Comparison of ENCODE assay signal across 19 cellular contexts in the genomic region with DNA sequence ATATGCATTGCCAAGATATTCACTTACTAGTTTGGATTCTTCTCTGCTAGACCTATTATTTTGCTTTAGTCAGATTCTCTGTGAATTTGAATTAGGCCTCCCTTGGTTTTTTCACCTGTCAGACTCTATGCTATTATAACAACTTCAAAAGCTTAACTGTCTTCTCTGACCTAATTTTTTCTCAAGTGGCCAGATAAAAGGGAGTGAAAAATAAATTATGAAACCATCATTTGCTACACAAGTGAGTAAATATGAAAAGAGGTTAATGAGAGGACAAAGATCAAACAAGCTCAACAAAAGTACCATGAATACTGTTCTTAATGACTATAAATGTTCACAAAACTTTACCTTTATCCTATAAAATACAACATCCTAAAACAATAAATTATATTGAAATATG.
DNase-seq lines count a peak whose midpoint lies in the region; ATAC-seq, FAIRE-seq and TF ChIP-seq lines count a peak whose summit lies in the region.
"Had no signal": no experiment of that assay in that cellular context is flagged by ENCODE, and none has a peak within 500 bp of the region (broad histone marks: within the 10 kb centered on the region; RNA-seq: fewer than 3 reads in every experiment).

No MANE protein-coding gene starts in this region.

- no peak overlapping the region for H3K4me3 ChIP-seq in astrocyte (ENCODE audit: insufficient read depth, low read depth, low read length)
- H3K4me3 ChIP-seq: K562 had no signal

- FAIRE-seq in astrocyte (lab: Jason Lieb, UNC): no peak
- FAIRE-seq: A204.1, D721Med, K562 had no signal

- H3K79me2 ChIP-seq in astrocyte (ENCODE audit: insufficient read depth, low read length): no peaks in the 10 kb centered on the region

- no peak overlapping the region for H3K9ac ChIP-seq in astrocyte (ENCODE audit: low read length)

- H3K27me3 Mint-ChIP-seq in astrocyte (ENCODE audit: low read depth, unreplicated experiment) (no peaks in the 10 kb centered on the region), HFFc6 (ENCODE audit: insufficient read depth) (no peaks in the 10 kb centered on the region; the same call in 1 of the 2 replicates)
- H3K27me3 Mint-ChIP-seq: CD4-positive, alpha-beta T cell had no signal

- H3K4me3 Mint-ChIP-seq in astrocyte (ENCODE audit: unreplicated experiment): no peak overlapping the region
- H3K4me3 Mint-ChIP-seq in HFFc6: no peak overlapping the region
- H3K4me3 Mint-ChIP-seq: CD4-positive, alpha-beta T cell had no signal

- peak overlapping the region; percentile 4 for H3K27ac ChIP-seq in astrocyte (ENCODE audit: low read depth, low read length)
- H3K27ac ChIP-seq: C4-2B had no signal

- H3K9me3 ChIP-seq in astrocyte (ENCODE audit: insufficient read depth, low read depth, low read length): no peaks in the 10 kb centered on the region
- H3K9me3 ChIP-seq: Caco-2 had no signal

- peaks cover 12% of the 10 kb centered on the region for H3K4me1 ChIP-seq in astrocyte (ENCODE audit: insufficient read depth, low read length)
- H3K4me1 ChIP-seq: Caco-2 had no signal

- no peak for TF ChIP-seq CTCF in astrocyte (IDR thresholded peaks at IDR 0.05; ENCODE audit: insufficient read depth, low read depth, low read length)
- no peak for TF ChIP-seq CTCF in HFFc6 (IDR thresholded peaks at IDR 0.05)

- ATAC-seq in GM18502 (IDR thresholded peaks at IDR 0.05; ENCODE audit: poor library complexity, unreplicated experiment): no peak
- ATAC-seq: HCT116, K562 had no signal

- peaks cover 3% of the 10 kb centered on the region for H3K9me3 Mint-ChIP-seq in astrocyte (ENCODE audit: unreplicated experiment)
- H3K9me3 Mint-ChIP-seq in HFFc6: peaks cover 27% of the 10 kb centered on the region

- H3K27me3 ChIP-seq in astrocyte (ENCODE audit: insufficient read depth, low read length): no peaks in the 10 kb centered on the region

- H3K4me1 Mint-ChIP-seq in astrocyte (ENCODE audit: low read depth, unreplicated experiment): peaks cover 9% of the 10 kb centered on the region
- no peaks in the 10 kb centered on the region for H3K4me1 Mint-ChIP-seq in HFFc6 (ENCODE audit: low read depth)

- H3K4me2 ChIP-seq in astrocyte (ENCODE audit: low read length): peak overlapping the region; percentile 26

- no peaks in the 10 kb centered on the region for H3K36me3 ChIP-seq in astrocyte (ENCODE audit: insufficient read depth, low read length)

- H4K20me1 ChIP-seq in astrocyte (ENCODE audit: insufficient read depth, low read length): no peaks in the 10 kb centered on the region

- no peak overlapping the region for H2AFZ ChIP-seq in astrocyte (ENCODE audit: low read depth, low read length)

- in situ Hi-C loops in G401 (cut with HindIII; ENCODE audit: low sequenced_read_pairs): no loop called here

- H3K36me3 Mint-ChIP-seq in astrocyte (ENCODE audit: low read depth, unreplicated experiment) (no peaks in the 10 kb centered on the region), HFFc6 (ENCODE audit: low read depth) (no peaks in the 10 kb centered on the region)

- DNase-seq in NCI-H1105 (lab: John Stamatoyannopoulos, UW) (peak; percentile 18), NCI-H1105 treated with DMSO at 0.1 percent for 48 hours (lab: John Stamatoyannopoulos, UW) (peak; percentile 69), NCI-H748 (lab: John Stamatoyannopoulos, UW; ENCODE audit: unreplicated experiment) (peak; percentile 64), astrocyte (ENCODE audit: low read depth) (peak; percentile 5), G401 (ENCODE audit: low spot score) (no peak), HFFc6 (no peak), ecto neural progenitor cell (ENCODE audit: low spot score) (no peak)
- DNase-seq: AML-193; Caco-2; CD4-positive, alpha-beta T cell; GDM1; GOT3; H7 had no signal

- no peak overlapping the region for H3K27ac Mint-ChIP-seq in astrocyte (ENCODE audit: unreplicated experiment)
- no peak overlapping the region for H3K27ac Mint-ChIP-seq in HFFc6
- H3K27ac Mint-ChIP-seq: CD4-positive, alpha-beta T cell had no signal

Comparison
In these comparisons a context has a peak if more than half of its experiments do, and no peak if none do; other contexts are left out.
1. DNase-seq: peak in NCI-H1105 (single experiment), NCI-H1105 treated with DMSO at 0.1 percent for 48 hours (single experiment), NCI-H748 (single experiment) and astrocyte (single experiment); none in G401 (single experiment), HFFc6 (single experiment) and ecto neural progenitor cell (single experiment).